Comparison of ENCODE assay signal across 1 cellular context in the genomic region with DNA sequence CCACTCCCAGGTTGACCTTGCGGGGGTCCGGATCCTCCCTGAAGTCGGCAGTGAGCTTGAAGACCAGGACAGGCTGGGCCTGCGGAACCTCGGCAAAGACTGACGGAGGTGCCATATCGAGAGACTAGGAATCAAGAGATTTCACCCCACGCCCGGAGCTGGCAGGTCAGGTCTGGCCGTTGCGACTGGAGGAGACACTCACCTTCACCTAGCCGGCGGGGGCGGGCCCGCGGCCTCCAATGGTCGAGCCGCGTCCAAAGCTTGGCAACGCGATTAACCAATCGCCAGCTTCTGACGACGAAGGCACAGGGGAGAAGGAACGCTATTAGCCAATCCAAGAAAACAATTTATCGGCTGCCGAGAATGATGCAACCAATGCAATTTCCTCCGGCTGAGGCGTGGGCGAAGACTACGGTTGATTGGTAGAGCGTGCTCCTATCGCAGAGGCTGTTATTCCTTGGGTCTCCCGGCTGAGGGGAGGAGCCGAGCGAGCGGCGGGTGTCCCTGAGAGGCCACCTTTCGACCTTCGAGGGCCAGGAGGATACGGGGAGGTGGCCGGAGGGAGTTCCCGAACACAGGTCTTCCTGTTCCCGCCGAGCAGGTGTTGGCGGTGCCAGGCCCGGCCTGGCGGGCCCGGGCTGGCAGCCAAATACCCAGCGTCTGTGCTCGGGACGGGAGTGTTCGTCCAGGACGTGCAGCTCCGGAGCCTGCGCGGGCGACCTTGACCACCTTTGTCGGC.
TF ChIP-seq lines count a peak whose summit lies in the region.

Gene GOT1 (minus strand): TSS at position 174 of the 739 bp plus-strand sequence. CDS start 59 bp downstream, at position 115.

TF ChIP-seq in HepG2, 621 proteins besides CTCF, POLR2A, EP300 and RAD21 (continued from another document and continues in another):
- TF ChIP-seq LRRFIP1 (CRISPR knock-in tag; conservative IDR thresholded peaks at IDR 0.05) = no peak
- TF ChIP-seq ZSCAN12 (CRISPR knock-in tag; IDR thresholded peaks at IDR 0.05) = no peak
- no peak for TF ChIP-seq KAT2B (IDR thresholded peaks at IDR 0.05; ENCODE audit: borderline replicate concordance, low read depth, low read length)
- TF ChIP-seq ZNF703 (CRISPR knock-in tag; IDR thresholded peaks at IDR 0.05; ENCODE audit: borderline replicate concordance) = no peak
- no peak for TF ChIP-seq RBAK (CRISPR knock-in tag; IDR thresholded peaks at IDR 0.05)
- TF ChIP-seq HNF1B (CRISPR knock-in tag; IDR thresholded peaks at IDR 0.05) = peak; percentile 70
- no peak; the same call in none of the 2 replicates for TF ChIP-seq ZBTB26 (CRISPR knock-in tag; IDR thresholded peaks at IDR 0.05; ENCODE audit: borderline replicate concordance)
- no peak for TF ChIP-seq CHD4 (IDR thresholded peaks at IDR 0.05; ENCODE audit: borderline replicate concordance, low read length)
- TF ChIP-seq ZBTB7B (CRISPR knock-in tag; IDR thresholded peaks at IDR 0.05) = no peak; the same call in none of the 2 replicates
- no peak for TF ChIP-seq BRCA1 (CRISPR knock-in tag; IDR thresholded peaks at IDR 0.05)
- TF ChIP-seq PLSCR1 (CRISPR knock-in tag; IDR thresholded peaks at IDR 0.05; ENCODE audit: borderline replicate concordance) = no peak
- TF ChIP-seq PAF1 (CRISPR knock-in tag; IDR thresholded peaks at IDR 0.05) = no peak
- peak; percentile 20; the same call in 1 of the 2 replicates for TF ChIP-seq RXRB (CRISPR knock-in tag; IDR thresholded peaks at IDR 0.05; ENCODE audit: borderline replicate concordance)
- no peak for TF ChIP-seq ZNF121 (CRISPR knock-in tag; IDR thresholded peaks at IDR 0.05)
- TF ChIP-seq ZNF83 (CRISPR knock-in tag; IDR thresholded peaks at IDR 0.05; ENCODE audit: borderline replicate concordance) = no peak
- TF ChIP-seq ZNF552 (CRISPR knock-in tag; IDR thresholded peaks at IDR 0.05; ENCODE audit: borderline replicate concordance) = no peak
- no peak for TF ChIP-seq ZNF333 (CRISPR knock-in tag; IDR thresholded peaks at IDR 0.05; ENCODE audit: borderline replicate concordance)
- TF ChIP-seq, protein P1, sequence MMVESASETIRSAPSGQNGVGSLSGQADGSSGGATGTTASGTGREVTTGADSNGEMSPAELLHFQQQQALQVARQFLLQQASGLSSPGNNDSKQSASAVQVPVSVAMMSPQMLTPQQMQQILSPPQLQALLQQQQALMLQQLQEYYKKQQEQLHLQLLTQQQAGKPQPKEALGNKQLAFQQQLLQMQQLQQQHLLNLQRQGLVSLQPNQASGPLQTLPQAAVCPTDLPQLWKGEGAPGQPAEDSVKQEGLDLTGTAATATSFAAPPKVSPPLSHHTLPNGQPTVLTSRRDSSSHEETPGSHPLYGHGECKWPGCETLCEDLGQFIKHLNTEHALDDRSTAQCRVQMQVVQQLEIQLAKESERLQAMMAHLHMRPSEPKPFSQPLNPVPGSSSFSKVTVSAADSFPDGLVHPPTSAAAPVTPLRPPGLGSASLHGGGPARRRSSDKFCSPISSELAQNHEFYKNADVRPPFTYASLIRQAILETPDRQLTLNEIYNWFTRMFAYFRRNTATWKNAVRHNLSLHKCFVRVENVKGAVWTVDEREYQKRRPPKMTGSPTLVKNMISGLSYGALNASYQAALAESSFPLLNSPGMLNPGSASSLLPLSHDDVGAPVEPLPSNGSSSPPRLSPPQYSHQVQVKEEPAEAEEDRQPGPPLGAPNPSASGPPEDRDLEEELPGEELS (CRISPR knock-in tag; IDR thresholded peaks at IDR 0.05) = no peak; the same call in none of the 2 replicates
- 0 out of 2 replicates have a peak, but pooled peaks have one; percentile 29 for TF ChIP-seq ZNF691 (CRISPR knock-in tag; IDR thresholded peaks at IDR 0.05; ENCODE audit: borderline replicate concordance, low read depth)
- no peak; the same call in 1 of the 2 replicates for TF ChIP-seq ZNF354B (CRISPR knock-in tag; IDR thresholded peaks at IDR 0.05)
- TF ChIP-seq SIX1 (CRISPR knock-in tag; IDR thresholded peaks at IDR 0.05; ENCODE audit: borderline replicate concordance) = no peak
- peak; percentile 45; the same call in 1 of the 2 replicates for TF ChIP-seq MIXL1 (CRISPR knock-in tag; IDR thresholded peaks at IDR 0.05)
- TF ChIP-seq BATF2 (CRISPR knock-in tag; IDR thresholded peaks at IDR 0.05) = no peak
- TF ChIP-seq, protein P2, sequence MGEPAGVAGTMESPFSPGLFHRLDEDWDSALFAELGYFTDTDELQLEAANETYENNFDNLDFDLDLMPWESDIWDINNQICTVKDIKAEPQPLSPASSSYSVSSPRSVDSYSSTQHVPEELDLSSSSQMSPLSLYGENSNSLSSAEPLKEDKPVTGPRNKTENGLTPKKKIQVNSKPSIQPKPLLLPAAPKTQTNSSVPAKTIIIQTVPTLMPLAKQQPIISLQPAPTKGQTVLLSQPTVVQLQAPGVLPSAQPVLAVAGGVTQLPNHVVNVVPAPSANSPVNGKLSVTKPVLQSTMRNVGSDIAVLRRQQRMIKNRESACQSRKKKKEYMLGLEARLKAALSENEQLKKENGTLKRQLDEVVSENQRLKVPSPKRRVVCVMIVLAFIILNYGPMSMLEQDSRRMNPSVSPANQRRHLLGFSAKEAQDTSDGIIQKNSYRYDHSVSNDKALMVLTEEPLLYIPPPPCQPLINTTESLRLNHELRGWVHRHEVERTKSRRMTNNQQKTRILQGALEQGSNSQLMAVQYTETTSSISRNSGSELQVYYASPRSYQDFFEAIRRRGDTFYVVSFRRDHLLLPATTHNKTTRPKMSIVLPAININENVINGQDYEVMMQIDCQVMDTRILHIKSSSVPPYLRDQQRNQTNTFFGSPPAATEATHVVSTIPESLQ (CRISPR knock-in tag; conservative IDR thresholded peaks at IDR 0.05) = peak; percentile 43; the same call in 1 of the 2 replicates
- TF ChIP-seq, protein P3, sequence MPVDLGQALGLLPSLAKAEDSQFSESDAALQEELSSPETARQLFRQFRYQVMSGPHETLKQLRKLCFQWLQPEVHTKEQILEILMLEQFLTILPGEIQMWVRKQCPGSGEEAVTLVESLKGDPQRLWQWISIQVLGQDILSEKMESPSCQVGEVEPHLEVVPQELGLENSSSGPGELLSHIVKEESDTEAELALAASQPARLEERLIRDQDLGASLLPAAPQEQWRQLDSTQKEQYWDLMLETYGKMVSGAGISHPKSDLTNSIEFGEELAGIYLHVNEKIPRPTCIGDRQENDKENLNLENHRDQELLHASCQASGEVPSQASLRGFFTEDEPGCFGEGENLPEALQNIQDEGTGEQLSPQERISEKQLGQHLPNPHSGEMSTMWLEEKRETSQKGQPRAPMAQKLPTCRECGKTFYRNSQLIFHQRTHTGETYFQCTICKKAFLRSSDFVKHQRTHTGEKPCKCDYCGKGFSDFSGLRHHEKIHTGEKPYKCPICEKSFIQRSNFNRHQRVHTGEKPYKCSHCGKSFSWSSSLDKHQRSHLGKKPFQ (CRISPR knock-in tag; IDR thresholded peaks at IDR 0.05; ENCODE audit: insufficient replicate concordance) = peak; percentile 85
- TF ChIP-seq ATRX (CRISPR knock-in tag; IDR thresholded peaks at IDR 0.05; ENCODE audit: borderline replicate concordance) = no peak
- TF ChIP-seq HMGXB3 (CRISPR knock-in tag; IDR thresholded peaks at IDR 0.05; ENCODE audit: borderline replicate concordance) = peak; percentile 100
- TF ChIP-seq PCBP1 (IDR thresholded peaks at IDR 0.05; ENCODE audit: borderline replicate concordance, low read depth, low read length) = no peak
- peak; percentile 88 for TF ChIP-seq SAP130 (CRISPR knock-in tag; IDR thresholded peaks at IDR 0.05; ENCODE audit: low read depth)
- TF ChIP-seq NCOA2 (CRISPR knock-in tag; IDR thresholded peaks at IDR 0.05) = peak; percentile 52; the same call in 1 of the 2 replicates
- TF ChIP-seq ZNF30 (CRISPR knock-in tag; IDR thresholded peaks at IDR 0.05) = no peak
- TF ChIP-seq ZNF775 (CRISPR knock-in tag; IDR thresholded peaks at IDR 0.05; ENCODE audit: borderline replicate concordance) = no peak
- no peak for TF ChIP-seq THAP8 (CRISPR knock-in tag; IDR thresholded peaks at IDR 0.05; ENCODE audit: borderline replicate concordance)
- TF ChIP-seq GTF3A (CRISPR knock-in tag; conservative IDR thresholded peaks at IDR 0.05) = no peak
- no peak for TF ChIP-seq ZNF460 (CRISPR knock-in tag; IDR thresholded peaks at IDR 0.05; ENCODE audit: borderline replicate concordance)
